In genomic region chrX:2708016-2708415, GRCh38 we compare ENCODE assay signal across 8 cellular contexts. TPM values are rescaled to one million over a fixed set of nuclear protein-coding genes. Genes with fewer than 3 reads are reported as not detected.
DNase-seq lines count a peak whose midpoint lies in the region; ATAC-seq and TF ChIP-seq lines count a peak whose summit lies in the region.

No MANE protein-coding gene starts in this region.

- ATAC-seq in WTC11 (peak; percentile 40), foreskin keratinocyte (peak; percentile 62), HG03469 (IDR thresholded peaks at IDR 0.05; ENCODE audit: unreplicated experiment) (no peak)
- peak; percentile 14 for ATAC-seq in stimulated activated naive CD8-positive, alpha-beta T cell treated with anti-CD3 and anti-CD28 coated beads, Interleukin-15, Interleukin-2, amounts not matched to agents 100 U/mL and 50 U/mL, for 24 hours

- CTCF ChIA-PET in WTC11 (lab: Charles Lee): no interaction called here

- peaks cover 52% of the 10 kb centered on the region for H3K36me3 Mint-ChIP-seq in activated CD4-positive, alpha-beta T cell treated with anti-CD3 and anti-CD28 coated beads, Interleukin-2, amount 10 ng/mL, durations not matched to agents 24 days and 14 days (ENCODE audit: low read depth)
- no peaks in the 10 kb centered on the region for H3K36me3 Mint-ChIP-seq in WTC11

- H3K27ac ChIP-seq in foreskin keratinocyte: peak overlapping the region; percentile 88

- H3K4me1 Mint-ChIP-seq in activated CD4-positive, alpha-beta T cell treated with anti-CD3 and anti-CD28 coated beads, Interleukin-2, amount 10 ng/mL, durations not matched to agents 24 days and 14 days: peaks cover 77% of the 10 kb centered on the region
- peaks cover 61% of the 10 kb centered on the region for H3K4me1 Mint-ChIP-seq in WTC11

- H3K9me3 Mint-ChIP-seq in activated CD4-positive, alpha-beta T cell treated with anti-CD3 and anti-CD28 coated beads, Interleukin-2, amount 10 ng/mL, durations not matched to agents 24 days and 14 days: no peaks in the 10 kb centered on the region
- H3K9me3 Mint-ChIP-seq in WTC11: no peaks in the 10 kb centered on the region

- TF ChIP-seq CTCF in WTC11 (IDR thresholded peaks at IDR 0.05) (no peak), foreskin keratinocyte (conservative IDR thresholded peaks at IDR 0.05) (peak; percentile 42)

- H3K4me1 ChIP-seq in foreskin keratinocyte: peaks cover 35% of the 10 kb centered on the region

- H3K27ac Mint-ChIP-seq in activated CD4-positive, alpha-beta T cell treated with anti-CD3 and anti-CD28 coated beads, Interleukin-2, amount 10 ng/mL, durations not matched to agents 24 days and 14 days: peak overlapping the region; percentile 98
- peak overlapping the region; percentile 89 for H3K27ac Mint-ChIP-seq in WTC11

- POLR2A ChIA-PET in WTC11 (lab: Charles Lee): no interaction called here

- no peak for DNase-seq in activated CD4-positive, alpha-beta T cell treated with anti-CD3 and anti-CD28 coated beads, Interleukin-2, amount 10 ng/mL, durations not matched to agents 24 days and 14 days
- no peak for DNase-seq in activated CD4-positive, alpha-beta T cell treated with anti-CD3 and anti-CD28 coated beads, Interleukin-2, amount 50 U/mL, for 4 hours
- DNase-seq in WTC11 (ENCODE audit: low spot score) (no peak), foreskin keratinocyte (peak in 1 of 2 donors; percentile 64), NCI-H2029 (lab: John Stamatoyannopoulos, UW) (no peak), kidney glomerular epithelial cell (lab: John Stamatoyannopoulos, UW) (no peak)
- DNase-seq in stimulated activated naive CD8-positive, alpha-beta T cell treated with anti-CD3 and anti-CD28 coated beads, Interleukin-15, Interleukin-2, amounts not matched to agents 100 U/mL and 50 U/mL, for 24 hours: peak; percentile 32

- no peaks in the 10 kb centered on the region for H3K27me3 Mint-ChIP-seq in activated CD4-positive, alpha-beta T cell treated with anti-CD3 and anti-CD28 coated beads, Interleukin-2, amount 10 ng/mL, durations not matched to agents 24 days and 14 days
- no peaks in the 10 kb centered on the region for H3K27me3 Mint-ChIP-seq in WTC11 (ENCODE audit: low read depth)

- H3K4me3 Mint-ChIP-seq in activated CD4-positive, alpha-beta T cell treated with anti-CD3 and anti-CD28 coated beads, Interleukin-2, amount 10 ng/mL, durations not matched to agents 24 days and 14 days: peak overlapping the region; percentile 66
- H3K4me3 Mint-ChIP-seq in WTC11: no peak overlapping the region

- intact Hi-C loops in activated CD4-positive, alpha-beta T cell treated with anti-CD3 and anti-CD28 coated beads, Interleukin-2, amount 10 ng/mL, durations not matched to agents 24 days and 14 days (cut with micrococcal nuclease): loop anchor here (5.0 kb wide), 1 partner anchor 1004 kb away; the partner anchor contains the start of gene PRKX

- H3K27me3 ChIP-seq in foreskin keratinocyte: no peaks in the 10 kb centered on the region

TF ChIP-seq in WTC11, 78 proteins besides CTCF, POLR2A, EP300 and RAD21:
- no peak for TF ChIP-seq FOXJ3 (CRISPR knock-in tag; IDR thresholded peaks at IDR 0.05; ENCODE audit: borderline replicate concordance)
- no peak for TF ChIP-seq MAX (CRISPR knock-in tag; IDR thresholded peaks at IDR 0.05)
- TF ChIP-seq NR1H2 (CRISPR knock-in tag; IDR thresholded peaks at IDR 0.05): no peak

RNA-seq across cellular contexts. Expression of gene CD99, which starts 16.9 kb away (rescaled TPM):
- total RNA-seq in activated CD4-positive, alpha-beta T cell treated with anti-CD3 and anti-CD28 coated beads, Interleukin-2, amount 10 ng/mL, durations not matched to agents 24 days and 14 days: 361 and 371 TPM in 2 replicates
- 72.1 to 77.9 TPM (median 73.6 TPM) in 3 replicates for total RNA-seq in WTC11 (2021)
- 237 and 271 TPM in 2 replicates for total RNA-seq in foreskin keratinocyte
- 324 and 363 TPM in 2 replicates for polyA plus RNA-seq in foreskin keratinocyte

RNA-seq across cellular contexts. Expression of gene XG, which starts 43.8 kb away (rescaled TPM):
- not detected in 2 replicates for total RNA-seq in activated CD4-positive, alpha-beta T cell treated with anti-CD3 and anti-CD28 coated beads, Interleukin-2, amount 10 ng/mL, durations not matched to agents 24 days and 14 days
- total RNA-seq in WTC11 (2021) (0.78 to 1.0 TPM (median 1.0 TPM) in 3 replicates), foreskin keratinocyte (17.6 and 20.4 TPM in 2 replicates)
- polyA plus RNA-seq in foreskin keratinocyte: 17.6 and 18.7 TPM in 2 replicates
